1 cellular context compared by ENCODE assay signal in the genomic region with DNA sequence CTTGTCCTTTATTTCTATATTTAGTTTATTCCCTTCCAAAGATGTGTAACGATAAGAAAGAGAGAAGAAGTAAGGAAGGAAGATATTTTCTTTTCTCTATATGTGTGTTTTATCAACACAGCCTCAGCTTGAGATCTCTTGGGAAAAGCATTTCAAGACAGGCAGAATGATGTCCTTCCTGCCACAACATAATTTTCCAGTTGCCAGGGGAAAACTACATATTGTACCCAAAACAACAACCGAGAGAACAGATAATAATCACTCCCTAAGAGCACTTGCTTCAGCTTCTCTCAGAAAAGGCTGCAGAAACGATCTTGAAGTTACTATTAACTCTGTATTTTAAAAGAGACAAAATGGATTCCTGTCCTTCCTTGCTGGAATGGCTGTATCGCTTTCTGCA.
TF ChIP-seq lines count a peak whose summit lies in the region.

No MANE protein-coding gene starts in this region.

TF ChIP-seq in H1, 55 proteins besides CTCF, POLR2A, EP300 and RAD21:
- TF ChIP-seq GTF2F1 (IDR thresholded peaks at IDR 0.05; ENCODE audit: borderline replicate concordance, low read depth, low read length), result no peak
- no peak for TF ChIP-seq SIRT6 (IDR thresholded peaks at IDR 0.05; ENCODE audit: low read length)
- TF ChIP-seq HDAC2 (IDR thresholded peaks at IDR 0.05; ENCODE audit: borderline replicate concordance in 1 of 2, low read depth in 2 of 2, low read length in 2 of 2), result no peak
- no peak for TF ChIP-seq CTBP2 (IDR thresholded peaks at IDR 0.05; ENCODE audit: borderline replicate concordance, insufficient read depth, insufficient read length, low read length)
- TF ChIP-seq PHF8 (conservative IDR thresholded peaks at IDR 0.05; ENCODE audit: low read depth, low read length), result no peak
- no peak for TF ChIP-seq CBX5 (IDR thresholded peaks at IDR 0.05; ENCODE audit: low read depth, low read length)
